Comparison of ENCODE assay signal across 8 cellular contexts in genomic region chr20:544153-544725, GRCh38. TPM values are rescaled to one million over a fixed set of nuclear protein-coding genes. Genes with fewer than 3 reads are reported as not detected.
DNase-seq lines count a peak whose midpoint lies in the region; ATAC-seq and TF ChIP-seq lines count a peak whose summit lies in the region.

No MANE protein-coding gene starts in this region.

- H2AFZ ChIP-seq in OCI-LY7 (ENCODE audit: low read length), result peak overlapping the region; percentile 93
- H2AFZ ChIP-seq in neural progenitor cell (replicated peaks), result peak overlapping the region; percentile 100

- peaks cover 0 to 5% of the 10 kb centered on the region in 2 experiments for H3K9me3 ChIP-seq in CD4-positive, CD25-positive, alpha-beta regulatory T cell (ENCODE audit: control insufficient read depth in 2 of 2, low read length in 2 of 2)
- H3K9me3 ChIP-seq in OCI-LY7 (ENCODE audit: low read length) (peaks cover 10% of the 10 kb centered on the region; the same call in 1 of the 2 replicates), endodermal cell (ENCODE audit: control insufficient read depth, low read length) (peaks cover 12% of the 10 kb centered on the region), neural progenitor cell (ENCODE audit: low read depth) (no peaks in the 10 kb centered on the region)

- no TSS peak for BruUV-seq in OCI-LY7 (replicated peaks; lab: Mats Ljungman, UMichigan)

- H3K4me2 ChIP-seq in OCI-LY7 (ENCODE audit: low read length) (peak overlapping the region; percentile 56), neural progenitor cell (peak overlapping the region; percentile 67)

- TF ChIP-seq CTCF in OCI-LY7 (conservative IDR thresholded peaks at IDR 0.05; ENCODE audit: low read length), result no peak
- no peak for TF ChIP-seq CTCF in endodermal cell (conservative IDR thresholded peaks at IDR 0.05)
- TF ChIP-seq CTCF in neural progenitor cell (IDR thresholded peaks at IDR 0.05), result no peak

- DNase-seq in CD4-positive, CD25-positive, alpha-beta regulatory T cell, result no peak
- DNase-seq in OCI-LY7 (ENCODE audit: low spot score), result no peak
- no peak for DNase-seq in endodermal cell
- no peak for DNase-seq in neural progenitor cell (ENCODE audit: low spot score)
- no peak for DNase-seq in ecto neural progenitor cell (ENCODE audit: low spot score)
- no peak for DNase-seq in KG1 (lab: John Stamatoyannopoulos, UW)
- no peak for DNase-seq in SW 1271 (lab: John Stamatoyannopoulos, UW)

- H3K9me3 Mint-ChIP-seq in CD4-positive, CD25-positive, alpha-beta regulatory T cell, result peaks cover 0 to 5% (median 2%) of the 10 kb centered on the region in 7 donors
- H3K9me3 Mint-ChIP-seq in endodermal cell (peaks cover 6% of the 10 kb centered on the region), neural progenitor cell (peaks cover 27% of the 10 kb centered on the region)

- H3K4me3 Mint-ChIP-seq in CD4-positive, CD25-positive, alpha-beta regulatory T cell, result peak overlapping the region; percentile 94 to 99 (median 96)
- H3K4me3 Mint-ChIP-seq in endodermal cell, result peak overlapping the region; percentile 73
- H3K4me3 Mint-ChIP-seq in neural progenitor cell, result peak overlapping the region; percentile 93

- H3K27ac ChIP-seq in CD4-positive, CD25-positive, alpha-beta regulatory T cell (ENCODE audit: insufficient read depth, low read length, poor library complexity, severe bottlenecking), result peak overlapping the region; percentile 85
- peak overlapping the region; percentile 68 for H3K27ac ChIP-seq in OCI-LY7 (ENCODE audit: low read depth, low read length, poor library complexity, severe bottlenecking)
- no peak overlapping the region for H3K27ac ChIP-seq in endodermal cell (ENCODE audit: low read depth, low read length)
- no peak overlapping the region for H3K27ac ChIP-seq in neural progenitor cell

- H3K27me3 ChIP-seq in CD4-positive, CD25-positive, alpha-beta regulatory T cell (ENCODE audit: control insufficient read depth, insufficient read depth, low read length), result peaks cover 7% of the 10 kb centered on the region
- H3K27me3 ChIP-seq in endodermal cell (ENCODE audit: control insufficient read depth, insufficient read depth, low read length, poor library complexity, severe bottlenecking) (peaks cover 25% of the 10 kb centered on the region), neural progenitor cell (peaks cover 40% of the 10 kb centered on the region)

- CTCF ChIA-PET in OCI-LY7 (lab: Charles Lee; ENCODE audit: unreplicated experiment), result interaction anchor here (0.6 to 2.0 kb wide), 2 partner anchors 101 to 194 kb away, joined by 4 to 10 read pairs; no protein-coding TSS in a partner anchor

- H3K9ac ChIP-seq in endodermal cell (ENCODE audit: extremely low read depth, low read length, poor library complexity, severe bottlenecking), result no peak overlapping the region
- no peak overlapping the region for H3K9ac ChIP-seq in neural progenitor cell

- H3K36me3 ChIP-seq in CD4-positive, CD25-positive, alpha-beta regulatory T cell (ENCODE audit: control insufficient read depth, insufficient read depth, low read length), result peaks cover 5% of the 10 kb centered on the region
- peaks cover 29% of the 10 kb centered on the region for H3K36me3 ChIP-seq in OCI-LY7 (ENCODE audit: insufficient read depth, low read length)
- H3K36me3 ChIP-seq in endodermal cell (ENCODE audit: control insufficient read depth, insufficient read depth, low read length), result peaks cover 28% of the 10 kb centered on the region
- H3K36me3 ChIP-seq in neural progenitor cell, result peaks cover 7% of the 10 kb centered on the region

- ATAC-seq in CD4-positive, CD25-positive, alpha-beta regulatory T cell (ENCODE audit: low read depth in 2 of 2), result no peak
- ATAC-seq in GM21576 (IDR thresholded peaks at IDR 0.05; ENCODE audit: unreplicated experiment), result no peak

- H3K79me2 ChIP-seq in OCI-LY7 (ENCODE audit: insufficient read depth, low read depth, low read length) (peaks cover 42% of the 10 kb centered on the region), neural progenitor cell (ENCODE audit: low read depth) (peaks cover 43% of the 10 kb centered on the region)

- peak overlapping the region; percentile 77 for H3K4me3 ChIP-seq in CD4-positive, CD25-positive, alpha-beta regulatory T cell (ENCODE audit: low read depth, low read length)
- peak overlapping the region; percentile 89 for H3K4me3 ChIP-seq in OCI-LY7 (ENCODE audit: low read depth, low read length, poor library complexity, severe bottlenecking)
- H3K4me3 ChIP-seq in endodermal cell (ENCODE audit: low read length), result peak overlapping the region; percentile 98
- H3K4me3 ChIP-seq in neural progenitor cell, result peak overlapping the region; percentile 98

- H3K27ac Mint-ChIP-seq in CD4-positive, CD25-positive, alpha-beta regulatory T cell, result peak overlapping the region; percentile 92 to 99 (median 97)
- H3K27ac Mint-ChIP-seq in endodermal cell, result peak overlapping the region; percentile 98
- peak overlapping the region; percentile 100 for H3K27ac Mint-ChIP-seq in neural progenitor cell

- no peaks in the 10 kb centered on the region for H3F3A ChIP-seq in neural progenitor cell (ENCODE audit: low read depth)

- intact Hi-C loops in OCI-LY7 (cut with micrococcal nuclease; ENCODE audit: unreplicated experiment), result loop anchor here (5.0 to 10.0 kb wide), 2 partner anchors 103 to 571 kb away; partner anchors contain the start of gene PSMF1

- H3K36me3 Mint-ChIP-seq in CD4-positive, CD25-positive, alpha-beta regulatory T cell, result peaks cover 10% of the 10 kb centered on the region
- H3K36me3 Mint-ChIP-seq in endodermal cell (ENCODE audit: low read depth), result peaks cover 26% of the 10 kb centered on the region
- peaks cover 28% of the 10 kb centered on the region for H3K36me3 Mint-ChIP-seq in neural progenitor cell

- H3K4me1 ChIP-seq in CD4-positive, CD25-positive, alpha-beta regulatory T cell (ENCODE audit: control insufficient read depth, insufficient read depth, low read length, poor library complexity, severe bottlenecking), result peaks cover 23% of the 10 kb centered on the region
- peaks cover 29% of the 10 kb centered on the region for H3K4me1 ChIP-seq in OCI-LY7 (ENCODE audit: insufficient read depth, low read length, poor library complexity, severe bottlenecking)
- H3K4me1 ChIP-seq in endodermal cell (ENCODE audit: control insufficient read depth, insufficient read depth, low read length), result no peaks in the 10 kb centered on the region
- H3K4me1 ChIP-seq in neural progenitor cell, result peaks cover 6% of the 10 kb centered on the region

- 78 to 81% methylated on average over 6 of the region's 6 CpGs for WGBS in endodermal cell (ENCODE audit: insufficient coverage in 1 of 2, insufficient read length in 1 of 2), 2 experiments

- H4K20me1 ChIP-seq in OCI-LY7 (ENCODE audit: insufficient read depth, low read length) (peaks cover 15% of the 10 kb centered on the region), neural progenitor cell (ENCODE audit: low read depth) (peaks cover 38% of the 10 kb centered on the region)

- no peaks in the 10 kb centered on the region for H3K9me2 ChIP-seq in OCI-LY7 (ENCODE audit: insufficient read depth, low read length)

- peaks cover 25% of the 10 kb centered on the region for H3K27me3 Mint-ChIP-seq in CD4-positive, CD25-positive, alpha-beta regulatory T cell
- peaks cover 14% of the 10 kb centered on the region for H3K27me3 Mint-ChIP-seq in endodermal cell (ENCODE audit: insufficient read depth)
- H3K27me3 Mint-ChIP-seq in neural progenitor cell (ENCODE audit: insufficient read depth, low read depth), result peaks cover 5% of the 10 kb centered on the region

- H3K4me1 Mint-ChIP-seq in CD4-positive, CD25-positive, alpha-beta regulatory T cell, result peaks cover 25 to 52% (median 39%) of the 10 kb centered on the region in 4 donors
- H3K4me1 Mint-ChIP-seq in endodermal cell (peaks cover 35% of the 10 kb centered on the region), neural progenitor cell (peaks cover 16% of the 10 kb centered on the region)

- POLR2A ChIA-PET in OCI-LY7 (lab: Charles Lee), result interaction anchor here (0.7 to 3.5 kb wide), 5 partner anchors 9 to 182 kb away, joined by 3 to 12 read pairs (median 5); no protein-coding TSS in a partner anchor

RNA-seq across cellular contexts. Expression of gene CSNK2A1, which starts 0.6 kb away (rescaled TPM):
- total RNA-seq in CD4-positive, CD25-positive, alpha-beta regulatory T cell, result 65.3 TPM
- 10 to 100 TPM; 49.6 to 57.5 (median 52.2) TPM for polyA plus RNA-seq in CD4-positive, CD25-positive, alpha-beta regulatory T cell
- 69.8 and 90.8 TPM in 2 replicates for total RNA-seq in OCI-LY7 (2014; rRNA removed; shearing (Covaris generic))
- total RNA-seq in OCI-LY7 (2022), result 164 and 174 TPM in 2 replicates
- 100 to 1,000 TPM; 202 to 239 TPM for total RNA-seq in endodermal cell
- polyA plus RNA-seq in endodermal cell (2013, experiment 1 of 2), result 150 TPM
- 149 TPM for polyA plus RNA-seq in endodermal cell (2013, experiment 2 of 2)
- 310 and 599 TPM in 2 replicates for total RNA-seq in neural progenitor cell (ENCODE audit: low replicate concordance)

Comparison
In these comparisons a context has a peak if more than half of its experiments do, and no peak if none do; other contexts are left out.
1. H3K27ac ChIP-seq: peak in CD4-positive, CD25-positive, alpha-beta regulatory T cell (single experiment) and OCI-LY7 (single experiment); none in endodermal cell (single experiment) and neural progenitor cell (single experiment).
2. Peak in every context shown above with its lines, with median percentiles within 50 percentile points of each other: H3K4me3 ChIP-seq, H3K27ac Mint-ChIP-seq and H3K4me3 Mint-ChIP-seq.